Comparison of ENCODE assay signal across 1 cellular context in the genomic region with DNA sequence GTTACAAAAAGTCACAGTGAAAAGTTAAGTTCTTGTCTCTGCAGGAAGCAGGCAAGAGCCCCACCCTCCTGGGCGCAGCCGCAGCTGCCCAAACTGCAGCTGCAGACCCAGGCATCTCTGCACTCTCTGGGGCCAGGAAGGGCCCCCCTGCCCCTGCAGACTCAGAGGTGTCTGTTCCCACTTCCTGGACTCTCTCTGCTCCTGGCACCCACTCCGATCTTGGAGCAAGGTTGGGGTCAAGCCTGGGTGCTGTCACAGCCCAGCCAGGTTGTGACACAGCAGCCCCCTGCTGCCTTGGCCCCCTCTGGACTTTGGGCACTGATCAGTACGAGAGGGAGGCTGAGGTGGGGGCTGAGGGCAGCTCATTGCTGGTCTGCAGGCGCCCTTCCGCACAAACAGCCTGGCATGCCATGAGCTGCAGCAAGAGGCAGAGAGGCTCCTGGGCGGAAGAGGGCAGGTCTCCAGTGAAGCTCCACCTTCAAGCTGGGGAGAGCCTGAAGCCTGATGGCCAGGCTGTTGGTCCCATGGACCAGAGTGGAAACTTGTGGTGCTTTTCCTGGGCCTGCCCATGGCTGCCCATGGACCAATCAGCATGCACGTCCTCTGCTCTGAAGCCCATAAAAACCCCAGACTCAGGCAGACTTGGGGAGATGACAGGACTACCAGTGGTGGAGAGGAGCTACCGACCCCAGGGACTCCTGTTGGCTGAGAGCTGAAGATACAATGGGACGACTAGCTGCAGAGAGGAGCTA.
TF ChIP-seq lines count a peak whose summit lies in the region.

No MANE protein-coding gene starts in this region.

TF ChIP-seq in HepG2, 621 proteins besides CTCF, POLR2A, EP300 and RAD21 (continued from another document and continues in another):
- TF ChIP-seq, protein P1, sequence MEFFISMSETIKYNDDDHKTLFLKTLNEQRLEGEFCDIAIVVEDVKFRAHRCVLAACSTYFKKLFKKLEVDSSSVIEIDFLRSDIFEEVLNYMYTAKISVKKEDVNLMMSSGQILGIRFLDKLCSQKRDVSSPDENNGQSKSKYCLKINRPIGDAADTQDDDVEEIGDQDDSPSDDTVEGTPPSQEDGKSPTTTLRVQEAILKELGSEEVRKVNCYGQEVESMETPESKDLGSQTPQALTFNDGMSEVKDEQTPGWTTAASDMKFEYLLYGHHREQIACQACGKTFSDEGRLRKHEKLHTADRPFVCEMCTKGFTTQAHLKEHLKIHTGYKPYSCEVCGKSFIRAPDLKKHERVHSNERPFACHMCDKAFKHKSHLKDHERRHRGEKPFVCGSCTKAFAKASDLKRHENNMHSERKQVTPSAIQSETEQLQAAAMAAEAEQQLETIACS (CRISPR knock-in tag; IDR thresholded peaks at IDR 0.05): no peak
- no peak for TF ChIP-seq RBM22 (optimal IDR thresholded peaks at IDR 0.05; ENCODE audit: low read length)
- TF ChIP-seq HMG20A (CRISPR knock-in tag; IDR thresholded peaks at IDR 0.05; ENCODE audit: borderline replicate concordance): peak; percentile 53; the same call in 1 of the 2 replicates
- TF ChIP-seq IRX3 (CRISPR knock-in tag; IDR thresholded peaks at IDR 0.05; ENCODE audit: borderline replicate concordance, low read depth): no peak
- no peak for TF ChIP-seq ZNF652 (CRISPR knock-in tag; IDR thresholded peaks at IDR 0.05; ENCODE audit: borderline replicate concordance, low read depth)
- TF ChIP-seq ZNF674 (CRISPR knock-in tag; IDR thresholded peaks at IDR 0.05; ENCODE audit: low read depth): no peak
- no peak for TF ChIP-seq ZFP36L2 (CRISPR knock-in tag; IDR thresholded peaks at IDR 0.05)
- no peak for TF ChIP-seq EZH2 (conservative IDR thresholded peaks at IDR 0.05; ENCODE audit: low read depth, low read length)
- TF ChIP-seq RXRA (CRISPR knock-in tag; IDR thresholded peaks at IDR 0.05): peak; percentile 87
- TF ChIP-seq, protein P2, sequence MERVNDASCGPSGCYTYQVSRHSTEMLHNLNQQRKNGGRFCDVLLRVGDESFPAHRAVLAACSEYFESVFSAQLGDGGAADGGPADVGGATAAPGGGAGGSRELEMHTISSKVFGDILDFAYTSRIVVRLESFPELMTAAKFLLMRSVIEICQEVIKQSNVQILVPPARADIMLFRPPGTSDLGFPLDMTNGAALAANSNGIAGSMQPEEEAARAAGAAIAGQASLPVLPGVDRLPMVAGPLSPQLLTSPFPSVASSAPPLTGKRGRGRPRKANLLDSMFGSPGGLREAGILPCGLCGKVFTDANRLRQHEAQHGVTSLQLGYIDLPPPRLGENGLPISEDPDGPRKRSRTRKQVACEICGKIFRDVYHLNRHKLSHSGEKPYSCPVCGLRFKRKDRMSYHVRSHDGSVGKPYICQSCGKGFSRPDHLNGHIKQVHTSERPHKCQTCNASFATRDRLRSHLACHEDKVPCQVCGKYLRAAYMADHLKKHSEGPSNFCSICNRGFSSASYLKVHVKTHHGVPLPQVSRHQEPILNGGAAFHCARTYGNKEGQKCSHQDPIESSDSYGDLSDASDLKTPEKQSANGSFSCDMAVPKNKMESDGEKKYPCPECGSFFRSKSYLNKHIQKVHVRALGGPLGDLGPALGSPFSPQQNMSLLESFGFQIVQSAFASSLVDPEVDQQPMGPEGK (CRISPR knock-in tag; IDR thresholded peaks at IDR 0.05): peak; percentile 96
- TF ChIP-seq DR1 (CRISPR knock-in tag; IDR thresholded peaks at IDR 0.05): peak; percentile 87
- TF ChIP-seq ZNF761 (CRISPR knock-in tag; conservative IDR thresholded peaks at IDR 0.05): no peak; the same call in 1 of the 2 replicates
- peak; percentile 62 for TF ChIP-seq BCL6 (CRISPR knock-in tag; IDR thresholded peaks at IDR 0.05)
- TF ChIP-seq, protein P3, sequence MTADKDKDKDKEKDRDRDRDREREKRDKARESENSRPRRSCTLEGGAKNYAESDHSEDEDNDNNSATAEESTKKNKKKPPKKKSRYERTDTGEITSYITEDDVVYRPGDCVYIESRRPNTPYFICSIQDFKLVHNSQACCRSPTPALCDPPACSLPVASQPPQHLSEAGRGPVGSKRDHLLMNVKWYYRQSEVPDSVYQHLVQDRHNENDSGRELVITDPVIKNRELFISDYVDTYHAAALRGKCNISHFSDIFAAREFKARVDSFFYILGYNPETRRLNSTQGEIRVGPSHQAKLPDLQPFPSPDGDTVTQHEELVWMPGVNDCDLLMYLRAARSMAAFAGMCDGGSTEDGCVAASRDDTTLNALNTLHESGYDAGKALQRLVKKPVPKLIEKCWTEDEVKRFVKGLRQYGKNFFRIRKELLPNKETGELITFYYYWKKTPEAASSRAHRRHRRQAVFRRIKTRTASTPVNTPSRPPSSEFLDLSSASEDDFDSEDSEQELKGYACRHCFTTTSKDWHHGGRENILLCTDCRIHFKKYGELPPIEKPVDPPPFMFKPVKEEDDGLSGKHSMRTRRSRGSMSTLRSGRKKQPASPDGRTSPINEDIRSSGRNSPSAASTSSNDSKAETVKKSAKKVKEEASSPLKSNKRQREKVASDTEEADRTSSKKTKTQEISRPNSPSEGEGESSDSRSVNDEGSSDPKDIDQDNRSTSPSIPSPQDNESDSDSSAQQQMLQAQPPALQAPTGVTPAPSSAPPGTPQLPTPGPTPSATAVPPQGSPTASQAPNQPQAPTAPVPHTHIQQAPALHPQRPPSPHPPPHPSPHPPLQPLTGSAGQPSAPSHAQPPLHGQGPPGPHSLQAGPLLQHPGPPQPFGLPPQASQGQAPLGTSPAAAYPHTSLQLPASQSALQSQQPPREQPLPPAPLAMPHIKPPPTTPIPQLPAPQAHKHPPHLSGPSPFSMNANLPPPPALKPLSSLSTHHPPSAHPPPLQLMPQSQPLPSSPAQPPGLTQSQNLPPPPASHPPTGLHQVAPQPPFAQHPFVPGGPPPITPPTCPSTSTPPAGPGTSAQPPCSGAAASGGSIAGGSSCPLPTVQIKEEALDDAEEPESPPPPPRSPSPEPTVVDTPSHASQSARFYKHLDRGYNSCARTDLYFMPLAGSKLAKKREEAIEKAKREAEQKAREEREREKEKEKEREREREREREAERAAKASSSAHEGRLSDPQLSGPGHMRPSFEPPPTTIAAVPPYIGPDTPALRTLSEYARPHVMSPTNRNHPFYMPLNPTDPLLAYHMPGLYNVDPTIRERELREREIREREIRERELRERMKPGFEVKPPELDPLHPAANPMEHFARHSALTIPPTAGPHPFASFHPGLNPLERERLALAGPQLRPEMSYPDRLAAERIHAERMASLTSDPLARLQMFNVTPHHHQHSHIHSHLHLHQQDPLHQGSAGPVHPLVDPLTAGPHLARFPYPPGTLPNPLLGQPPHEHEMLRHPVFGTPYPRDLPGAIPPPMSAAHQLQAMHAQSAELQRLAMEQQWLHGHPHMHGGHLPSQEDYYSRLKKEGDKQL (CRISPR knock-in tag; IDR thresholded peaks at IDR 0.05; ENCODE audit: low read depth): no peak
- TF ChIP-seq ZNF354B (CRISPR knock-in tag; IDR thresholded peaks at IDR 0.05): no peak
- no peak for TF ChIP-seq ZNF549 (CRISPR knock-in tag; IDR thresholded peaks at IDR 0.05)
- TF ChIP-seq ZNF20 (CRISPR knock-in tag; IDR thresholded peaks at IDR 0.05): no peak
- no peak for TF ChIP-seq SETDB1 (CRISPR knock-in tag; IDR thresholded peaks at IDR 0.05; ENCODE audit: borderline replicate concordance)
- no peak for TF ChIP-seq ARNT (IDR thresholded peaks at IDR 0.05)
- TF ChIP-seq ATF7-NPFF (CRISPR knock-in tag; IDR thresholded peaks at IDR 0.05; ENCODE audit: low read depth): peak; percentile 83
- TF ChIP-seq SIX4 (CRISPR knock-in tag; IDR thresholded peaks at IDR 0.05): no peak
- peak; percentile 94 for TF ChIP-seq HDAC1 (CRISPR knock-in tag; IDR thresholded peaks at IDR 0.05)
- TF ChIP-seq KDM5A (IDR thresholded peaks at IDR 0.05; ENCODE audit: borderline replicate concordance, low read length): no peak
- TF ChIP-seq, protein P4, sequence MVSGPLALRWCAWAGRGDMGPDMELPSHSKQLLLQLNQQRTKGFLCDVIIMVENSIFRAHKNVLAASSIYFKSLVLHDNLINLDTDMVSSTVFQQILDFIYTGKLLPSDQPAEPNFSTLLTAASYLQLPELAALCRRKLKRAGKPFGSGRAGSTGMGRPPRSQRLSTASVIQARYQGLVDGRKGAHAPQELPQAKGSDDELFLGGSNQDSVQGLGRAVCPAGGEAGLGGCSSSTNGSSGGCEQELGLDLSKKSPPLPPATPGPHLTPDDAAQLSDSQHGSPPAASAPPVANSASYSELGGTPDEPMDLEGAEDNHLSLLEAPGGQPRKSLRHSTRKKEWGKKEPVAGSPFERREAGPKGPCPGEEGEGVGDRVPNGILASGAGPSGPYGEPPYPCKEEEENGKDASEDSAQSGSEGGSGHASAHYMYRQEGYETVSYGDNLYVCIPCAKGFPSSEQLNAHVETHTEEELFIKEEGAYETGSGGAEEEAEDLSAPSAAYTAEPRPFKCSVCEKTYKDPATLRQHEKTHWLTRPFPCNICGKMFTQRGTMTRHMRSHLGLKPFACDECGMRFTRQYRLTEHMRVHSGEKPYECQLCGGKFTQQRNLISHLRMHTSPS (CRISPR knock-in tag; IDR thresholded peaks at IDR 0.05; ENCODE audit: low read depth): peak; percentile 97
- TF ChIP-seq GABPB1 (CRISPR knock-in tag; IDR thresholded peaks at IDR 0.05): peak; percentile 78
- TF ChIP-seq, protein P5, sequence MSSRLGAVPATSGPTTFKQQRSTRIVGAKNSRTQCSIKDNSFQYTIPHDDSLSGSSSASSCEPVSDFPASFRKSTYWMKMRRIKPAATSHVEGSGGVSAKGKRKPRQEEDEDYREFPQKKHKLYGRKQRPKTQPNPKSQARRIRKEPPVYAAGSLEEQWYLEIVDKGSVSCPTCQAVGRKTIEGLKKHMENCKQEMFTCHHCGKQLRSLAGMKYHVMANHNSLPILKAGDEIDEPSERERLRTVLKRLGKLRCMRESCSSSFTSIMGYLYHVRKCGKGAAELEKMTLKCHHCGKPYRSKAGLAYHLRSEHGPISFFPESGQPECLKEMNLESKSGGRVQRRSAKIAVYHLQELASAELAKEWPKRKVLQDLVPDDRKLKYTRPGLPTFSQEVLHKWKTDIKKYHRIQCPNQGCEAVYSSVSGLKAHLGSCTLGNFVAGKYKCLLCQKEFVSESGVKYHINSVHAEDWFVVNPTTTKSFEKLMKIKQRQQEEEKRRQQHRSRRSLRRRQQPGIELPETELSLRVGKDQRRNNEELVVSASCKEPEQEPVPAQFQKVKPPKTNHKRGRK (CRISPR knock-in tag; IDR thresholded peaks at IDR 0.05): no peak
- TF ChIP-seq, protein P6, sequence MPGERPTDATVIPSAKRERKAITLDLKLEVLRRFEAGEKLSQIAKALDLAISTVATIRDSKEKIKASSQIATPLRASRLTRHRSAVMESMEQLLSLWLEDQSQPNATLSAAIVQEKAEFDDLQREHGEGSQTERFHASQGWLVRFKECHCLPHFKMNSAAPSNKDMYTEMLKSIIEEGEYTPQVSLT (CRISPR knock-in tag; IDR thresholded peaks at IDR 0.05; ENCODE audit: borderline replicate concordance, low read depth): no peak
- TF ChIP-seq KDM1A (CRISPR knock-in tag; IDR thresholded peaks at IDR 0.05): no peak
- TF ChIP-seq ZFP36 (IDR thresholded peaks at IDR 0.05; ENCODE audit: borderline replicate concordance, low read depth, low read length, partially characterized antibody): no peak
- TF ChIP-seq NCOA5 (CRISPR knock-in tag; IDR thresholded peaks at IDR 0.05): no peak
- TF ChIP-seq NRL (CRISPR knock-in tag; IDR thresholded peaks at IDR 0.05; ENCODE audit: borderline replicate concordance): peak; percentile 86; the same call in 1 of the 2 replicates
- TF ChIP-seq, protein P7, sequence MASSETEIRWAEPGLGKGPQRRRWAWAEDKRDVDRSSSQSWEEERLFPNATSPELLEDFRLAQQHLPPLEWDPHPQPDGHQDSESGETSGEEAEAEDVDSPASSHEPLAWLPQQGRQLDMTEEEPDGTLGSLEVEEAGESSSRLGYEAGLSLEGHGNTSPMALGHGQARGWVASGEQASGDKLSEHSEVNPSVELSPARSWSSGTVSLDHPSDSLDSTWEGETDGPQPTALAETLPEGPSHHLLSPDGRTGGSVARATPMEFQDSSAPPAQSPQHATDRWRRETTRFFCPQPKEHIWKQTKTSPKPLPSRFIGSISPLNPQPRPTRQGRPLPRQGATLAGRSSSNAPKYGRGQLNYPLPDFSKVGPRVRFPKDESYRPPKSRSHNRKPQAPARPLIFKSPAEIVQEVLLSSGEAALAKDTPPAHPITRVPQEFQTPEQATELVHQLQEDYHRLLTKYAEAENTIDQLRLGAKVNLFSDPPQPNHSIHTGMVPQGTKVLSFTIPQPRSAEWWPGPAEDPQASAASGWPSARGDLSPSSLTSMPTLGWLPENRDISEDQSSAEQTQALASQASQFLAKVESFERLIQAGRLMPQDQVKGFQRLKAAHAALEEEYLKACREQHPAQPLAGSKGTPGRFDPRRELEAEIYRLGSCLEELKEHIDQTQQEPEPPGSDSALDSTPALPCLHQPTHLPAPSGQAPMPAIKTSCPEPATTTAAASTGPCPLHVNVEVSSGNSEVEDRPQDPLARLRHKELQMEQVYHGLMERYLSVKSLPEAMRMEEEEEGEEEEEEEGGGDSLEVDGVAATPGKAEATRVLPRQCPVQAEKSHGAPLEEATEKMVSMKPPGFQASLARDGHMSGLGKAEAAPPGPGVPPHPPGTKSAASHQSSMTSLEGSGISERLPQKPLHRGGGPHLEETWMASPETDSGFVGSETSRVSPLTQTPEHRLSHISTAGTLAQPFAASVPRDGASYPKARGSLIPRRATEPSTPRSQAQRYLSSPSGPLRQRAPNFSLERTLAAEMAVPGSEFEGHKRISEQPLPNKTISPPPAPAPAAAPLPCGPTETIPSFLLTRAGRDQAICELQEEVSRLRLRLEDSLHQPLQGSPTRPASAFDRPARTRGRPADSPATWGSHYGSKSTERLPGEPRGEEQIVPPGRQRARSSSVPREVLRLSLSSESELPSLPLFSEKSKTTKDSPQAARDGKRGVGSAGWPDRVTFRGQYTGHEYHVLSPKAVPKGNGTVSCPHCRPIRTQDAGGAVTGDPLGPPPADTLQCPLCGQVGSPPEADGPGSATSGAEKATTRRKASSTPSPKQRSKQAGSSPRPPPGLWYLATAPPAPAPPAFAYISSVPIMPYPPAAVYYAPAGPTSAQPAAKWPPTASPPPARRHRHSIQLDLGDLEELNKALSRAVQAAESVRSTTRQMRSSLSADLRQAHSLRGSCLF (CRISPR knock-in tag; IDR thresholded peaks at IDR 0.05; ENCODE audit: borderline replicate concordance): no peak
- peak; percentile 92; the same call in 1 of the 2 replicates for TF ChIP-seq ZNF556 (CRISPR knock-in tag; IDR thresholded peaks at IDR 0.05; ENCODE audit: borderline replicate concordance)
- TF ChIP-seq ZBTB20 (CRISPR knock-in tag; IDR thresholded peaks at IDR 0.05; ENCODE audit: borderline replicate concordance, low read depth): no peak; the same call in 1 of the 2 replicates
- no peak for TF ChIP-seq PRMT3 (CRISPR knock-in tag; IDR thresholded peaks at IDR 0.05; ENCODE audit: borderline replicate concordance, low read depth)
- TF ChIP-seq ATRX (CRISPR knock-in tag; IDR thresholded peaks at IDR 0.05; ENCODE audit: borderline replicate concordance): no peak
- no peak for TF ChIP-seq MTF2 (CRISPR knock-in tag; IDR thresholded peaks at IDR 0.05; ENCODE audit: borderline replicate concordance)
- TF ChIP-seq, protein P8, sequence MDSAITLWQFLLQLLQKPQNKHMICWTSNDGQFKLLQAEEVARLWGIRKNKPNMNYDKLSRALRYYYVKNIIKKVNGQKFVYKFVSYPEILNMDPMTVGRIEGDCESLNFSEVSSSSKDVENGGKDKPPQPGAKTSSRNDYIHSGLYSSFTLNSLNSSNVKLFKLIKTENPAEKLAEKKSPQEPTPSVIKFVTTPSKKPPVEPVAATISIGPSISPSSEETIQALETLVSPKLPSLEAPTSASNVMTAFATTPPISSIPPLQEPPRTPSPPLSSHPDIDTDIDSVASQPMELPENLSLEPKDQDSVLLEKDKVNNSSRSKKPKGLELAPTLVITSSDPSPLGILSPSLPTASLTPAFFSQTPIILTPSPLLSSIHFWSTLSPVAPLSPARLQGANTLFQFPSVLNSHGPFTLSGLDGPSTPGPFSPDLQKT (CRISPR knock-in tag; IDR thresholded peaks at IDR 0.05; ENCODE audit: borderline replicate concordance): no peak
- TF ChIP-seq ZBTB38 (CRISPR knock-in tag; IDR thresholded peaks at IDR 0.05): peak; percentile 45
- TF ChIP-seq SMARCE1 (IDR thresholded peaks at IDR 0.05; ENCODE audit: borderline replicate concordance): no peak
- TF ChIP-seq TBL1XR1 (IDR thresholded peaks at IDR 0.05; ENCODE audit: borderline replicate concordance, low read length, partially characterized antibody): no peak
- no peak for TF ChIP-seq FOXM1 (CRISPR knock-in tag; IDR thresholded peaks at IDR 0.05)
